In genomic region chr15:65207280-65207679, GRCh38 we compare ENCODE assay signal across 36 cellular contexts. TPM values are rescaled to one million over a fixed set of nuclear protein-coding genes. Genes with fewer than 3 reads are reported as not detected.
"Had no signal": no experiment of that assay in that cellular context is flagged by ENCODE, and none has a peak within 500 bp of the region (broad histone marks: within the 10 kb centered on the region; RNA-seq: fewer than 3 reads in every experiment).

No MANE protein-coding gene starts in this region.

- H3K27me3 ChIP-seq: MG63, SJCRH30 had no signal

- H3K27ac ChIP-seq: PC-9, RWPE1, SJCRH30, SK-N-MC, WERI-Rb-1 had no signal

- H2AFZ ChIP-seq: PC-9 had no signal

- H3K4me3 ChIP-seq: MG63, PC-9, SJCRH30, SK-N-MC had no signal

- DNase-seq: activated CD4-positive, alpha-beta memory T cell treated with anti-CD3 and anti-CD28 coated beads, Interleukin-2, amount 10 ng/mL, durations not matched to agents 7 days and 5 days; activated CD4-positive, alpha-beta T cell treated with anti-CD3 and anti-CD28 coated beads for 1 hour; activated CD4-positive, alpha-beta T cell treated with anti-CD3 and anti-CD28 coated beads for 48 hours; activated CD4-positive, CD25-positive, alpha-beta regulatory T cell; activated CD8-positive, alpha-beta memory T cell treated with anti-CD3 and anti-CD28 coated beads for 24 hours; activated CD8-positive, alpha-beta memory T cell treated with anti-CD3 and anti-CD28 coated beads, Interleukin-2, amount 10 ng/mL, durations not matched to agents 7 days and 5 days; activated CD8-positive, alpha-beta memory T cell treated with anti-CD3 and anti-CD28 coated beads, Interleukin-2, amount 50 U/mL, for 48 hours; activated gamma-delta T cell; activated naive CD4-positive, alpha-beta T cell treated with Interleukin-2 at 50 U/mL for 16 hours; activated naive CD8-positive, alpha-beta T cell treated with anti-CD3 and anti-CD28 coated beads, Interleukin-2, amount 50 U/mL, for 24 hours; activated T-cell treated with anti-CD3 and anti-CD28 coated beads, Interleukin-2, amount 50 U/mL, for 48 hours; anterior cingulate cortex; caudate nucleus; cerebellar nuclear complex; Kasumi-1; KG1; MG63; NCI-H1048; NCI-H1105 treated with DMSO at 0.1 percent for 48 hours; NCI-H1436; NCI-H1694; NCI-H1930; NCI-H2081 treated with DMSO at 0.1 percent for 48 hours; NCI-H226; NCI-H524 treated with DMSO at 0.1 percent for 48 hours; NK-92 treated with Interleukin-12 subunit alpha and Interleukin-12 subunit beta, amount 100 ng/mL, for 24 hours; PC-9; Right ventricle myocardium superior; SJCRH30; T1000; WERI-Rb-1 had no signal

- ATAC-seq: activated CD8-positive, alpha-beta memory T cell treated with anti-CD3 and anti-CD28 coated beads, Interleukin-2, amount 10 ng/mL, durations not matched to agents 7 days and 5 days; activated naive CD8-positive, alpha-beta T cell treated with anti-CD3 and anti-CD28 coated beads, Interleukin-2, amount 50 U/mL, for 24 hours had no signal

- H3K9me3 ChIP-seq: MG63, SJCRH30 had no signal

- H3K36me3 ChIP-seq: MG63, SJCRH30, WERI-Rb-1 had no signal

- H3K4me2 ChIP-seq: PC-9 had no signal

- FAIRE-seq: RCC 7860 had no signal

RNA-seq across cellular contexts. Expression of gene CILP, which starts 4.0 kb away (rescaled TPM):
- total RNA-seq: activated CD4-positive, alpha-beta memory T cell treated with anti-CD3 and anti-CD28 coated beads, Interleukin-2, amount 10 ng/mL, durations not matched to agents 7 days and 5 days; NCI-H460; SJCRH30; T-helper 1 cell treated with Interleukin-12 subunit alpha and Interleukin-12 subunit beta and Interleukin-4 antibody, amounts not matched to agents 30 ng/mL and 1 ng/mL, for 36 hours had no signal
